1 cellular context compared by ENCODE assay signal in genomic region chr1:25447547-25447946, GRCh38.
TF ChIP-seq lines count a peak whose summit lies in the region.

No MANE protein-coding gene starts in this region.

TF ChIP-seq in GM23338, 12 proteins besides CTCF, POLR2A, EP300 and RAD21:
- TF ChIP-seq ZNF462 (CRISPR knock-in tag; IDR thresholded peaks at IDR 0.05) (no peak), REST (IDR thresholded peaks at IDR 0.05; ENCODE audit: unreplicated experiment) (no peak), NANOG (IDR thresholded peaks at IDR 0.05; ENCODE audit: borderline replicate concordance) (no peak), CREB1 (CRISPR knock-in tag; IDR thresholded peaks at IDR 0.05; ENCODE audit: low read depth) (no peak), ETS1 (IDR thresholded peaks at IDR 0.05) (no peak), ZNF331 (CRISPR knock-in tag; IDR thresholded peaks at IDR 0.05; ENCODE audit: low read depth) (no peak), EZH2phosphoT487 (IDR thresholded peaks at IDR 0.05; ENCODE audit: unreplicated experiment) (no peak), JUNB (IDR thresholded peaks at IDR 0.05; ENCODE audit: unreplicated experiment) (no peak), POLR2AphosphoS5 (IDR thresholded peaks at IDR 0.05; ENCODE audit: low read depth) (no peak)
